In the genomic region with DNA sequence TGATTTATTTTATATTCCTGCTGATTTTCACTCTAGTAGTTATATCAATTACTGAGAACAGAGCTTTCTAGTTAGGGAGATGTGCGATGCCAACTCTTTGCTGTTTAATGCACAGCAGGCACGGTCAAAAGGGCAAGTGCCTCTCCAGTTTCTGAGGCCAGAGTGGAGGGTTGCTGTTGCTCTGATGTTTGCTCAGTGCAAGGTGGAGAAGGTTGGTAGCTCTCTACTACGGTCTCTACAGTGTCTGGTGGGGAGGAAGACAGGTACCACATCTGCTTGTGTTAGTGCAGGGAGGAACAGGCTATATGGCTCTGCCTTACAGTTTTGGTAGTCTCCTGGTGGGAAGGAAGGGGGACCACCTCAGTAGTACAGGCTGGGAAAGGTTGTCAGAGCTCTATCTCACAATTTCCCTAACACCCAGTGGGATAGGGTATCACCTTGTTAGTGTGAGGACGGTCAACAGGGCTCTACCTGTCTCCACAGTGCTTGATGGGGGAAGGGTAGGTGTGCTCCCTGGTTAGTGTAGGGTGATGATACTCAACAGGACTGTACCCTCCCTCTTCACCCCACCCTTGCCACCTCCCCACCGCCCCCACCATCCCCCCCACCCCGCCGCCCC, we compare ENCODE assay signal across 20 cellular contexts.
DNase-seq lines count a peak whose midpoint lies in the region; ATAC-seq, FAIRE-seq and TF ChIP-seq lines count a peak whose summit lies in the region.
"Had no signal": no experiment of that assay in that cellular context is flagged by ENCODE, and none has a peak within 500 bp of the region (broad histone marks: within the 10 kb centered on the region; RNA-seq: fewer than 3 reads in every experiment).

No MANE protein-coding gene starts in this region.

- 100% methylated on average over 4 of the region's 7 CpGs for WGBS in GM12878 (ENCODE audit: insufficient coverage, insufficient replicate concordance, low lambda C conversion rate, missing lambda C conversion rate)
- WGBS in smooth muscle cell (ENCODE audit: low lambda C conversion rate): 96% methylated on average over 7 of the region's 7 CpGs

- FAIRE-seq in GM12878 (lab: Jason Lieb, UNC): no peak
- FAIRE-seq: frontal cortex, kidney had no signal

- H4K20me1 ChIP-seq in GM12878 (ENCODE audit: control insufficient read depth, insufficient read depth): no peaks in the 10 kb centered on the region
- H4K20me1 ChIP-seq in smooth muscle cell (ENCODE audit: low read depth): no peaks in the 10 kb centered on the region

- H3K4me2 ChIP-seq in GM12878 (ENCODE audit: control insufficient read depth, insufficient read depth) (no peak overlapping the region), smooth muscle cell (no peak overlapping the region)
- H3K4me2 ChIP-seq: KMS-11 had no signal

- SMC1A ChIA-PET in GM12878 (lab: Charles Lee; ENCODE audit: uncharacterized antibody, unreplicated experiment): interaction anchor here (0.6 to 1.7 kb wide), 5 partner anchors 9 to 400 kb away, joined by 3 to 4 read pairs (median 3); no protein-coding TSS in a partner anchor

- TF ChIP-seq CTCF in GM12878 (IDR thresholded peaks at IDR 0.05 in 2 of 3, conservative IDR thresholded peaks at IDR 0.05 in 1 of 3; ENCODE audit: control insufficient read depth in 2 of 3, extremely low read depth in 1 of 3, insufficient read depth in 1 of 3, low read depth in 3 of 3, low read length in 3 of 3) (no peak), type B pancreatic cell (conservative IDR thresholded peaks at IDR 0.05) (no peak), smooth muscle cell (IDR thresholded peaks at IDR 0.05; ENCODE audit: borderline replicate concordance, insufficient read depth, poor library complexity, severe bottlenecking) (no peak)

- no peak for TF ChIP-seq RAD21 in GM12878 (IDR thresholded peaks at IDR 0.05; ENCODE audit: insufficient read depth, low read depth, low read length)

- H3K27ac ChIP-seq in GM12878 (ENCODE audit: control insufficient read depth, insufficient read depth): no peak overlapping the region
- no peak overlapping the region for H3K27ac ChIP-seq in smooth muscle cell (ENCODE audit: low read depth)
- H3K27ac ChIP-seq: KMS-11, upper lobe of left lung had no signal

- DNase-seq in NCI-H2081 (lab: John Stamatoyannopoulos, UW) (peak; percentile 28 to 73), NCI-H2081 treated with DMSO at 0.1 percent for 48 hours (lab: John Stamatoyannopoulos, UW) (no peak), NCI-H2029 treated with DMSO at 0.1 percent for 48 hours (lab: John Stamatoyannopoulos, UW) (peak; percentile 74), GM12878 (ENCODE audit: low read depth, low spot score) (no peak), type B pancreatic cell (ENCODE audit: extremely low spot score, unreplicated experiment) (no peak), smooth muscle cell (lab: John Stamatoyannopoulos, UW; ENCODE audit: unreplicated experiment) (no peak), SIG-M5 (lab: John Stamatoyannopoulos, UW) (no peak)
- DNase-seq: activated CD4-positive, alpha-beta T cell treated with anti-CD3 and anti-CD28 coated beads for 48 hours; activated naive CD8-positive, alpha-beta T cell treated with anti-CD3 and anti-CD28 coated beads for 36 hours; erythroblast; kidney; MV-4-11; nucleus accumbens; RPMI8226; stimulated activated CD4-positive, alpha-beta T cell treated with anti-CD3 and anti-CD28 coated beads, Interleukin-4, amount 100 ng/mL, for 24 hours had no signal

- peaks cover 6% of the 10 kb centered on the region for H3K4me1 Mint-ChIP-seq in type B pancreatic cell (ENCODE audit: unreplicated experiment)
- H3K4me1 Mint-ChIP-seq: activated naive CD8-positive, alpha-beta T cell treated with anti-CD3 and anti-CD28 coated beads for 36 hours; activated T-helper 17 cell treated with anti-CD3 and anti-CD28 coated beads, Interleukin-2, amount 50 U/mL, for 72 hours had no signal

- ATAC-seq in GM12878 (peak; percentile 33), HG02870 (IDR thresholded peaks at IDR 0.05; ENCODE audit: unreplicated experiment) (no peak)
- ATAC-seq: activated T-helper 17 cell treated with anti-CD3 and anti-CD28 coated beads, Interleukin-2, amount 50 U/mL, for 72 hours had no signal

- POLR2A ChIA-PET in GM12878 (lab: Charles Lee): no interaction called here

- no peak overlapping the region for H3K4me3 Mint-ChIP-seq in type B pancreatic cell
- H3K4me3 Mint-ChIP-seq: activated naive CD8-positive, alpha-beta T cell treated with anti-CD3 and anti-CD28 coated beads for 36 hours; activated T-helper 17 cell treated with anti-CD3 and anti-CD28 coated beads, Interleukin-2, amount 50 U/mL, for 72 hours had no signal

- no peaks in the 10 kb centered on the region for H3F3A ChIP-seq in smooth muscle cell (ENCODE audit: low read depth)

- no TSS peak for BruUV-seq in GM12878 (replicated peaks; lab: Mats Ljungman, UMichigan)

- TF ChIP-seq EP300 in GM12878 (IDR thresholded peaks at IDR 0.05; ENCODE audit: borderline replicate concordance in 1 of 2, control insufficient read depth in 1 of 2, low read depth in 2 of 2, low read length in 2 of 2): no peak

- H3K79me2 ChIP-seq in GM12878 (ENCODE audit: control insufficient read depth, insufficient read depth, low read length) (no peaks in the 10 kb centered on the region), smooth muscle cell (ENCODE audit: low read depth) (no peaks in the 10 kb centered on the region)

- H3K9ac ChIP-seq in GM12878 (ENCODE audit: control insufficient read depth, insufficient read depth, low read length): no peak overlapping the region
- no peak overlapping the region for H3K9ac ChIP-seq in smooth muscle cell (ENCODE audit: low read depth)
- H3K9ac ChIP-seq: KMS-11 had no signal

- intact Hi-C loops in GM12878 (cut with micrococcal nuclease; ENCODE audit: unreplicated experiment): loop anchor here (5.0 kb wide), 1 partner anchor 248 kb away; no protein-coding TSS in a partner anchor

- peak overlapping the region; percentile 29 for H3K27ac Mint-ChIP-seq in type B pancreatic cell
- H3K27ac Mint-ChIP-seq: activated naive CD8-positive, alpha-beta T cell treated with anti-CD3 and anti-CD28 coated beads for 36 hours; activated T-helper 17 cell treated with anti-CD3 and anti-CD28 coated beads, Interleukin-2, amount 50 U/mL, for 72 hours had no signal

- no peaks in the 10 kb centered on the region for H3K9me3 Mint-ChIP-seq in type B pancreatic cell
- H3K9me3 Mint-ChIP-seq: activated T-helper 17 cell treated with anti-CD3 and anti-CD28 coated beads, Interleukin-2, amount 50 U/mL, for 72 hours had no signal

- TF ChIP-seq POLR2A in GM12878 (IDR thresholded peaks at IDR 0.05; ENCODE audit: low read depth, low read length): no peak

- no peak overlapping the region for H2AFZ ChIP-seq in GM12878 (ENCODE audit: control insufficient read depth, low read depth, low read length)
- H2AFZ ChIP-seq in smooth muscle cell (ENCODE audit: low read depth): no peak overlapping the region

- H3K36me3 Mint-ChIP-seq in type B pancreatic cell: peaks cover 41% of the 10 kb centered on the region

- H3K4me3 ChIP-seq in GM12878 (no peak overlapping the region), smooth muscle cell (no peak overlapping the region)
- H3K4me3 ChIP-seq: upper lobe of left lung had no signal

- no peaks in the 10 kb centered on the region for H3K9me3 ChIP-seq in GM12878 (replicated peaks; ENCODE audit: control insufficient read depth, insufficient read depth, low read length)
- H3K9me3 ChIP-seq in smooth muscle cell (replicated peaks; ENCODE audit: low read depth): no peaks in the 10 kb centered on the region
- H3K9me3 ChIP-seq: upper lobe of left lung had no signal

- H3K4me1 ChIP-seq in GM12878 (ENCODE audit: control insufficient read depth, insufficient read depth, low read length) (no peaks in the 10 kb centered on the region), smooth muscle cell (ENCODE audit: low read depth) (peaks cover 5% of the 10 kb centered on the region)
- H3K4me1 ChIP-seq: upper lobe of left lung had no signal

- peaks cover 0 to 17% of the 10 kb centered on the region in 2 experiments for H3K36me3 ChIP-seq in GM12878 (ENCODE audit: control insufficient read depth in 2 of 2, insufficient read depth in 2 of 2, low read length in 1 of 2)
- peaks cover 4% of the 10 kb centered on the region for H3K36me3 ChIP-seq in smooth muscle cell (ENCODE audit: low read depth)

- RAD21 ChIA-PET in GM12878 (lab: Charles Lee; ENCODE audit: unreplicated experiment): interaction anchor here (0.9 kb wide), 1 partner anchor 249 kb away, joined by 4 read pairs; no protein-coding TSS in a partner anchor

- no peaks in the 10 kb centered on the region for H3K27me3 Mint-ChIP-seq in type B pancreatic cell
- H3K27me3 Mint-ChIP-seq: activated naive CD8-positive, alpha-beta T cell treated with anti-CD3 and anti-CD28 coated beads for 36 hours; activated T-helper 17 cell treated with anti-CD3 and anti-CD28 coated beads, Interleukin-2, amount 50 U/mL, for 72 hours had no signal

- in situ Hi-C loops in GM12878 (cut with MboI): no loop called here

- CTCF ChIA-PET in GM12878 (lab: Yijun Ruan, JAX): interaction anchor here (0.9 to 1.2 kb wide), 2 partner anchors 12 to 250 kb away, joined by 3 read pairs; no protein-coding TSS in a partner anchor

- no peaks in the 10 kb centered on the region for H3K27me3 ChIP-seq in GM12878 (replicated peaks in 1 of 2; ENCODE audit: control insufficient read depth in 2 of 2, insufficient read depth in 2 of 2, low read length in 1 of 2)
- H3K27me3 ChIP-seq in smooth muscle cell (ENCODE audit: low read depth): no peaks in the 10 kb centered on the region
- H3K27me3 ChIP-seq: upper lobe of left lung had no signal

TF ChIP-seq in GM12878, 131 proteins besides CTCF, POLR2A, EP300 and RAD21:
- TF ChIP-seq POLR2AphosphoS5 (IDR thresholded peaks at IDR 0.05; ENCODE audit: low read length): no peak
- no peak for TF ChIP-seq FOS (IDR thresholded peaks at IDR 0.05; ENCODE audit: borderline replicate concordance, extremely low read depth, insufficient read length)

Comparison
In these comparisons a context has a peak if more than half of its experiments do, and no peak if none do; other contexts are left out.
1. DNase-seq: peak in NCI-H2081 (2 of 2) and NCI-H2029 treated with DMSO at 0.1 percent for 48 hours (single experiment); none in NCI-H2081 treated with DMSO at 0.1 percent for 48 hours (single experiment), GM12878 (single experiment), type B pancreatic cell (single experiment), smooth muscle cell (single experiment) and SIG-M5 (single experiment).